Comparison of ENCODE assay signal across 36 cellular contexts in the genomic region with DNA sequence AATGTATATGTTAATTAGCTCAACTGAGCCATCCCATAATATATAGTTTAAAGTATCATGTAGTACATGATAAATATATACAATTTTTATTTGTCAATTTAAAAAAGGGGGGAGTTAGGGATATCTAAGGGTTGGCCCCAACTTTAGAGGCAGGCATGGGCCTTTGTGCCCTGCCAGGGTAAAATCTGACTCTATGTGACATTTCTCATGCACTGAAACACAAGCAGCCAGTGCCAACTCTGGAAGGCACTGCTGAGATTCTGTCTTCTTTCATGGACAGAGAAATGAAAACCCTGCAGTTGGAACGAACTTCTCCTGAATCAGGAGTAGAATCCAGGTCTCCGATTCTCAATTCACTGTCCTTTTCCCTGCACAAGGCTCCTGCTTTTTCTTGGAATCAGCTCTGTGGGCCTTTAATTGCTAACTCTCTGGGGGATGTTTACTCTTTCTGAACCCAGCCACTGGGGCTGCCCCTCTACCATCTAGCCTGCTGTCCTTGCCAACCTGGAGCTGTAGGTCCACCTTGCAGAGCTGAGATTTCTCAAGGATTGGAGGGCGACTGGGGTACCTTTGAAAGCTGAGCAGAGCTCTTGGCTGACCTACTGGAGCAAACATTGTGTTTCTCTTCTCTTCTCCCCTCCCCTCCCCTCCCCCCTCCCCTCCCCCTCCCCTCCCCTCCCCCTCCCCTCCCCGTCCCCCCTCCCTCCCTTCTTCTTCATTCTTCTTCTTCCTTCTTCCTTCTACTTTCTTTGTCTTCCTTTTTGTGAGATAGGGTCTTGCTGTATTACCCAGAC. TPM values are rescaled to one million over a fixed set of nuclear protein-coding genes. Genes with fewer than 3 reads are reported as not detected.
"Had no signal": no experiment of that assay in that cellular context is flagged by ENCODE, and none has a peak within 500 bp of the region (broad histone marks: within the 10 kb centered on the region; RNA-seq: fewer than 3 reads in every experiment).

No MANE protein-coding gene starts in this region.

- H3K4me2 ChIP-seq: KMS-11 had no signal

- H3K4me3 ChIP-seq: Peyer's patch had no signal

- H3K36me3 Mint-ChIP-seq: activated naive CD8-positive, alpha-beta T cell treated with anti-CD3 and anti-CD28 coated beads for 36 hours had no signal

- DNase-seq: activated CD4-positive, alpha-beta T cell treated with anti-CD3 and anti-CD28 coated beads, Interleukin-2, amount 10 ng/mL, durations not matched to agents 24 days and 14 days; activated CD4-positive, alpha-beta T cell treated with anti-CD3 and anti-CD28 coated beads, Interleukin-2, amount 50 U/mL, for 4 hours; activated CD8-positive, alpha-beta T cell treated with anti-CD3 and anti-CD28 coated beads for 36 hours; activated effector memory CD4-positive, alpha-beta T cell treated with anti-CD3 and anti-CD28 coated beads, Interleukin-2, amount 50 U/mL, for 16 hours; activated naive CD4-positive, alpha-beta T cell; activated naive CD4-positive, alpha-beta T cell treated with anti-CD3 and anti-CD28 coated beads, Interleukin-2, amount 50 U/mL, for 16 hours; activated naive CD8-positive, alpha-beta T cell treated with anti-CD3 and anti-CD28 coated beads for 36 hours; activated T-cell treated with anti-CD3 and anti-CD28 coated beads, Interleukin-2, amount 50 U/mL, for 1 hour; activated T-cell treated with anti-CD3 and anti-CD28 coated beads, Interleukin-2, amount 50 U/mL, for 72 hours; amniotic stem cell; aorta; brain microvascular endothelial cell; MM.1S; MV-4-11; NCI-H1092; NCI-H1436 treated with DMSO at 0.1 percent for 48 hours; NCI-H1694 treated with DMSO at 0.1 percent for 48 hours; NCI-H2029; NCI-H345; NCI-H524 treated with DMSO at 0.1 percent for 48 hours; NCI-H748 treated with DMSO at 0.1 percent for 48 hours; NK-92 treated with Interleukin-12 subunit alpha and Interleukin-12 subunit beta, amount 100 ng/mL, for 24 hours; PC-3; Peyer's patch; RPMI8226; SW 1271; T-helper 1 cell; T1000; WERI-Rb-1 had no signal

- H3K27ac ChIP-seq: brain microvascular endothelial cell, KMS-11, WERI-Rb-1 had no signal

- H3K27ac Mint-ChIP-seq: activated CD4-positive, alpha-beta T cell treated with anti-CD3 and anti-CD28 coated beads, Interleukin-2, amount 10 ng/mL, durations not matched to agents 24 days and 14 days; activated CD8-positive, alpha-beta T cell treated with anti-CD3 and anti-CD28 coated beads for 36 hours; activated naive CD8-positive, alpha-beta T cell treated with anti-CD3 and anti-CD28 coated beads for 36 hours; activated T-cell treated with anti-CD3 and anti-CD28 coated beads, Interleukin-2, amount 50 U/mL, for 72 hours; activated T-helper 17 cell treated with anti-CD3 and anti-CD28 coated beads, Interleukin-2, amount 50 U/mL, for 72 hours had no signal

- H3K9me3 ChIP-seq: Peyer's patch had no signal

- H3K36me3 ChIP-seq: brain microvascular endothelial cell, WERI-Rb-1 had no signal

- H3K9ac ChIP-seq: KMS-11 had no signal

- ATAC-seq: activated CD8-positive, alpha-beta T cell treated with anti-CD3 and anti-CD28 coated beads for 36 hours; activated T-cell treated with anti-CD3 and anti-CD28 coated beads, Interleukin-2, amount 50 U/mL, for 72 hours; activated T-helper 17 cell treated with anti-CD3 and anti-CD28 coated beads, Interleukin-2, amount 50 U/mL, for 72 hours; PC-3 had no signal

- H3K9me3 Mint-ChIP-seq: activated CD4-positive, alpha-beta T cell treated with anti-CD3 and anti-CD28 coated beads, Interleukin-2, amount 10 ng/mL, durations not matched to agents 24 days and 14 days; activated CD8-positive, alpha-beta T cell treated with anti-CD3 and anti-CD28 coated beads for 36 hours; activated naive CD8-positive, alpha-beta T cell treated with anti-CD3 and anti-CD28 coated beads for 36 hours; activated T-cell treated with anti-CD3 and anti-CD28 coated beads, Interleukin-2, amount 50 U/mL, for 72 hours; activated T-helper 17 cell treated with anti-CD3 and anti-CD28 coated beads, Interleukin-2, amount 50 U/mL, for 72 hours; central memory CD8-positive, alpha-beta T cell had no signal

- H3K4me3 Mint-ChIP-seq: activated CD4-positive, alpha-beta T cell treated with anti-CD3 and anti-CD28 coated beads, Interleukin-2, amount 10 ng/mL, durations not matched to agents 24 days and 14 days; activated CD8-positive, alpha-beta T cell treated with anti-CD3 and anti-CD28 coated beads for 36 hours; activated naive CD8-positive, alpha-beta T cell treated with anti-CD3 and anti-CD28 coated beads for 36 hours; activated T-cell treated with anti-CD3 and anti-CD28 coated beads, Interleukin-2, amount 50 U/mL, for 72 hours; activated T-helper 17 cell treated with anti-CD3 and anti-CD28 coated beads, Interleukin-2, amount 50 U/mL, for 72 hours; central memory CD8-positive, alpha-beta T cell had no signal

- H3K4me1 Mint-ChIP-seq: activated CD4-positive, alpha-beta T cell treated with anti-CD3 and anti-CD28 coated beads, Interleukin-2, amount 10 ng/mL, durations not matched to agents 24 days and 14 days; activated naive CD8-positive, alpha-beta T cell treated with anti-CD3 and anti-CD28 coated beads for 36 hours; activated T-helper 17 cell treated with anti-CD3 and anti-CD28 coated beads, Interleukin-2, amount 50 U/mL, for 72 hours; central memory CD8-positive, alpha-beta T cell had no signal

- H3K27me3 ChIP-seq: Peyer's patch had no signal

RNA-seq across cellular contexts. Expression of a gene that starts 26.7 kb away (rescaled TPM):
- total RNA-seq: activated CD4-positive, alpha-beta T cell treated with anti-CD3 and anti-CD28 coated beads, Interleukin-2, amount 10 ng/mL, durations not matched to agents 24 days and 14 days; activated CD8-positive, alpha-beta memory T cell treated with anti-CD3 and anti-CD28 coated beads for 36 hours; activated CD8-positive, alpha-beta T cell treated with anti-CD3 and anti-CD28 coated beads for 36 hours; activated naive CD8-positive, alpha-beta T cell treated with anti-CD3 and anti-CD28 coated beads for 36 hours; activated T-cell treated with anti-CD3 and anti-CD28 coated beads, Interleukin-2, amount 50 U/mL, for 72 hours; activated T-helper 17 cell treated with anti-CD3 and anti-CD28 coated beads, Interleukin-2, amount 50 U/mL, for 72 hours; aorta; LHCN-M2; NCI-H460; PC-3; T-helper 2 cell treated with Interferon-gamma antibody and Interleukin-4, amounts not matched to agents 100 ng/mL and 5 ng/mL, for 36 hours had no signal
